In genomic region chr13:33311040-33311439, GRCh38 we compare ENCODE assay signal across 31 cellular contexts. TPM values are rescaled to one million over a fixed set of nuclear protein-coding genes. Genes with fewer than 3 reads are reported as not detected.
"Had no signal": no experiment of that assay in that cellular context is flagged by ENCODE, and none has a peak within 500 bp of the region (broad histone marks: within the 10 kb centered on the region; RNA-seq: fewer than 3 reads in every experiment).

No MANE protein-coding gene starts in this region.

- H3K27me3 ChIP-seq: neural progenitor cell, ovary, spleen, suprapubic skin, testis, tibial artery, transverse colon, upper lobe of right lung, uterus had no signal

- H3K36me3 Mint-ChIP-seq: natural killer cell; neural progenitor cell; stimulated activated memory B cell treated with anti-CD40 and anti-IgM and Interleukin-4, amounts not matched to agents 10 μg/mL and 1 μg/mL and 100 μg/mL, for 72 hours had no signal

- H3K27ac ChIP-seq: neural progenitor cell, ovary, parathyroid adenoma, psoas muscle, skin epidermis, spleen, suprapubic skin, testis, tibial artery, transverse colon, upper lobe of right lung had no signal

- H3K27me3 Mint-ChIP-seq: type B pancreatic cell had no signal

- H3K4me1 ChIP-seq: neural progenitor cell, parathyroid adenoma, testis, uterus had no signal

- H3K4me3 ChIP-seq: neural progenitor cell, ovary, psoas muscle, skin epidermis, smooth muscle cell, spleen, suprapubic skin, testis, tibial artery, transverse colon, upper lobe of right lung, uterus had no signal

- ATAC-seq: natural killer cell; psoas muscle; right cardiac atrium; sciatic nerve; stimulated activated memory B cell treated with anti-CD40 and anti-IgM and Interleukin-4, amounts not matched to agents 10 μg/mL and 1 μg/mL and 100 μg/mL, for 72 hours; stimulated activated naive CD8-positive, alpha-beta T cell treated with anti-CD3 and anti-CD28 coated beads, Interleukin-15, amount 100 ng/mL, for 72 hours; stimulated activated naive CD8-positive, alpha-beta T cell treated with anti-CD3 and anti-CD28 coated beads, Interleukin-15, Interleukin-2, amounts not matched to agents 100 U/mL and 50 U/mL, for 24 hours; upper lobe of right lung had no signal

- H2AFZ ChIP-seq: neural progenitor cell, parathyroid adenoma had no signal

- H3K4me2 ChIP-seq: neural progenitor cell, smooth muscle cell had no signal

- H3K9me3 Mint-ChIP-seq: stimulated activated naive CD8-positive, alpha-beta T cell treated with anti-CD3 and anti-CD28 coated beads, Interleukin-15, amount 100 ng/mL, for 72 hours; type B pancreatic cell had no signal

- H3K79me2 ChIP-seq: parathyroid adenoma had no signal

- DNase-seq: natural killer cell; occipital lobe; ovary; posterior cingulate gyrus; psoas muscle; right cardiac atrium; spleen; stimulated activated CD4-positive, alpha-beta T cell treated with anti-CD3 and anti-CD28 coated beads, Interleukin-12 subunit alpha, Interleukin-12 subunit beta, amount 100 ng/mL, for 4 hours; stimulated activated CD4-positive, alpha-beta T cell treated with anti-CD3 and anti-CD28 coated beads, Interleukin-1b, Interleukin-23, amount 100 ng/mL, for 48 hours; stimulated activated CD4-positive, alpha-beta T cell treated with anti-CD3 and anti-CD28 coated beads, Interleukin-4, amount 100 ng/mL, for 1 hour; stimulated activated CD4-positive, alpha-beta T cell treated with anti-CD3 and anti-CD28 coated beads, Interleukin-4, amount 100 ng/mL, for 4 hours; stimulated activated CD8-positive, alpha-beta memory T cell treated with anti-CD3 and anti-CD28 coated beads, Interleukin-4, amount 100 ng/mL, for 48 hours; stimulated activated naive CD4-positive, alpha-beta T cell; stimulated activated naive CD8-positive, alpha-beta T cell treated with anti-CD3 and anti-CD28 coated beads, Interleukin-15, amount 100 ng/mL, for 72 hours; stimulated activated naive CD8-positive, alpha-beta T cell treated with anti-CD3 and anti-CD28 coated beads, Interleukin-15, Interleukin-2, amounts not matched to agents 100 U/mL and 50 U/mL, for 24 hours; substantia nigra; testis; tibial artery; transverse colon; upper lobe of right lung; uterus had no signal

- H3K4me1 Mint-ChIP-seq: natural killer cell; neural progenitor cell; stimulated activated memory B cell treated with anti-CD40 and anti-IgM and Interleukin-4, amounts not matched to agents 10 μg/mL and 1 μg/mL and 100 μg/mL, for 72 hours; stimulated activated naive CD8-positive, alpha-beta T cell treated with anti-CD3 and anti-CD28 coated beads, Interleukin-15, amount 100 ng/mL, for 72 hours had no signal

- H3K4me3 Mint-ChIP-seq: natural killer cell; nephron; neural progenitor cell; stimulated activated memory B cell treated with anti-CD40 and anti-IgM and Interleukin-4, amounts not matched to agents 10 μg/mL and 1 μg/mL and 100 μg/mL, for 72 hours; stimulated activated naive CD8-positive, alpha-beta T cell treated with anti-CD3 and anti-CD28 coated beads, Interleukin-15, amount 100 ng/mL, for 72 hours; type B pancreatic cell had no signal

- H3K36me3 ChIP-seq: neural progenitor cell, ovary, spleen, suprapubic skin, tibial artery, transverse colon, upper lobe of right lung, uterus had no signal

- H3K9me3 ChIP-seq: ovary, psoas muscle, suprapubic skin, testis, tibial artery, transverse colon, upper lobe of right lung, uterus had no signal

- H3K27ac Mint-ChIP-seq: natural killer cell; nephron; neural progenitor cell; progenitor cell of endocrine pancreas; stimulated activated memory B cell treated with anti-CD40 and anti-IgM and Interleukin-4, amounts not matched to agents 10 μg/mL and 1 μg/mL and 100 μg/mL, for 72 hours; stimulated activated naive CD8-positive, alpha-beta T cell treated with anti-CD3 and anti-CD28 coated beads, Interleukin-15, amount 100 ng/mL, for 72 hours; type B pancreatic cell had no signal

RNA-seq across cellular contexts. Expression of gene STARD13, which starts 25.5 kb away (rescaled TPM):
- total RNA-seq: natural killer cell had no signal
